In the genomic region with DNA sequence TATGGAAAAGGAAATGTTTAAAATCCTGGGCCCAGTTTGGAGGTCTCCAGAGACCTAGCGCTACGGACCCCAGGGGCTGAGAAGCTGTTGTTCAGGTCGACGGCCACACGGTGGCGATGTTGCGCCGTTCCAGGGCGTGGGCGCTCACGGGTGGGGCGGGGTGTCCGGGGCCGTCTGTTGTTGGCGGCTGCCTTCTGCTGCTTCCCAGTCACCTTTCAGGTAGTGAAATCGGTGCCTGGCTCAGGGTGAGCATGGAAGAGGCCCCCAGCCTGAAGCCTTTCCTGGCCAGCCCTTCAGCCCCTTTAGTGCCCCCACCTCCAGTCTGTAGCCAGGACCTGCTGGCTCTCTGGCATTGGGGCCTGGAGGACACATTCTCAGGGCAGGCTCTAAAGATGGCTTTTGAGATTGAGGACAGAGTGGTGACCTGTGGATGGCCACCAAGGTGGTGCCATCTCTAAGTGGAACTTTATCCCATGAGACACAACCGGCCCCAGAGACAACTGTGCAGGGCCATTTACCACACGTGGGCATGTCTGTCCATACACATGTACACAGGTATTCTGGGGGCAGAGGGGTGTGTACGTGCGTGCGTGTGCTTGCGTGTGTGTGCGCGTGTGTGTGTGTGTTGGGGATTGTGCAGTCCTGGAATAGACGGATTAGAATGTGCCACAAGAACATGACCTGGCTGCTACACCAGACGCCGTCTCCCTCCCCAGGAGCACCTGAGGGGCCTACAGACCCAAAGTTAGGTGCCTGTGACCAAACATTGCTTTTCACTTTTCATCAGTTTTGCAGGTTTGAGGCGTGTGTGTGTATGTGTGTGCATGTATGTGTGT, we compare ENCODE assay signal across 8 cellular contexts. TPM values are rescaled to one million over a fixed set of nuclear protein-coding genes. Genes with fewer than 3 reads are reported as not detected.
DNase-seq lines count a peak whose midpoint lies in the region; ATAC-seq, FAIRE-seq and TF ChIP-seq lines count a peak whose summit lies in the region.

No MANE protein-coding gene starts in this region.

- no peaks in the 10 kb centered on the region for H3K9me3 Mint-ChIP-seq in naive thymus-derived CD8-positive, alpha-beta T cell
- H3K9me3 Mint-ChIP-seq in stimulated activated memory B cell treated with anti-CD40 and anti-IgM and Interleukin-4, amounts not matched to agents 10 μg/mL and 1 μg/mL and 100 μg/mL, for 72 hours, result no peaks in the 10 kb centered on the region

- peaks cover 0 to 17% (median 9%) of the 10 kb centered on the region in 5 donors for H3K27me3 Mint-ChIP-seq in naive thymus-derived CD8-positive, alpha-beta T cell
- no peaks in the 10 kb centered on the region for H3K27me3 Mint-ChIP-seq in stimulated activated memory B cell treated with anti-CD40 and anti-IgM and Interleukin-4, amounts not matched to agents 10 μg/mL and 1 μg/mL and 100 μg/mL, for 72 hours

- ATAC-seq in HG03064 (IDR thresholded peaks at IDR 0.05; ENCODE audit: low read depth, unreplicated experiment), result peak; percentile 81
- peak; percentile 88 to 96 for ATAC-seq in naive thymus-derived CD8-positive, alpha-beta T cell
- ATAC-seq in stimulated activated memory B cell treated with anti-CD40 and anti-IgM and Interleukin-4, amounts not matched to agents 10 μg/mL and 1 μg/mL and 100 μg/mL, for 72 hours, result peak; percentile 77

- TF ChIP-seq POLR2A in erythroblast (IDR thresholded peaks at IDR 0.05; ENCODE audit: low read length), result no peak

- no peak overlapping the region for H3K4me3 Mint-ChIP-seq in naive thymus-derived CD8-positive, alpha-beta T cell
- no peak overlapping the region for H3K4me3 Mint-ChIP-seq in stimulated activated memory B cell treated with anti-CD40 and anti-IgM and Interleukin-4, amounts not matched to agents 10 μg/mL and 1 μg/mL and 100 μg/mL, for 72 hours

- no peak overlapping the region for H3K27ac Mint-ChIP-seq in naive thymus-derived CD8-positive, alpha-beta T cell
- no peak overlapping the region for H3K27ac Mint-ChIP-seq in stimulated activated memory B cell treated with anti-CD40 and anti-IgM and Interleukin-4, amounts not matched to agents 10 μg/mL and 1 μg/mL and 100 μg/mL, for 72 hours

- in situ Hi-C loops in ACHN (cut with HindIII; ENCODE audit: low pct_ligation_motif_present, low pct_unique_long_range_greater_than_20kb, low sequenced_read_pairs), result no loop called here

- H3K36me3 Mint-ChIP-seq in naive thymus-derived CD8-positive, alpha-beta T cell, result no peaks in the 10 kb centered on the region
- peaks cover 16% of the 10 kb centered on the region for H3K36me3 Mint-ChIP-seq in stimulated activated memory B cell treated with anti-CD40 and anti-IgM and Interleukin-4, amounts not matched to agents 10 μg/mL and 1 μg/mL and 100 μg/mL, for 72 hours

- peak; percentile 71 for FAIRE-seq in GM18507 (lab: Jason Lieb, UNC)

- DNase-seq in ACHN (peak; percentile 35), GM18507 (ENCODE audit: extremely low spot score, insufficient read length, low read depth) (peak; percentile 69), NCI-H82 (lab: John Stamatoyannopoulos, UW) (peak; percentile 73), erythroblast (lab: John Stamatoyannopoulos, UW) (peak; percentile 53 to 75)
- peak; percentile 77 for DNase-seq in activated CD8-positive, alpha-beta memory T cell treated with anti-CD3 and anti-CD28 coated beads, Interleukin-2, amount 50 U/mL, for 4 hours
- peak; percentile 42 to 79 (median 72) for DNase-seq in naive thymus-derived CD8-positive, alpha-beta T cell

- POLR2A ChIA-PET in naive thymus-derived CD8-positive, alpha-beta T cell (lab: Charles Lee), result interaction anchor here (0.7 kb wide), 1 partner anchor 102 kb away, joined by 3 read pairs; no protein-coding TSS in a partner anchor

- H3K4me1 Mint-ChIP-seq in naive thymus-derived CD8-positive, alpha-beta T cell, result no peaks in the 10 kb centered on the region
- peaks cover 6% of the 10 kb centered on the region for H3K4me1 Mint-ChIP-seq in stimulated activated memory B cell treated with anti-CD40 and anti-IgM and Interleukin-4, amounts not matched to agents 10 μg/mL and 1 μg/mL and 100 μg/mL, for 72 hours

RNA-seq across cellular contexts. Expression of gene ST14, which starts 53.8 kb away (rescaled TPM):
- under 1 TPM; 0.74 to 0.94 TPM for total RNA-seq in naive thymus-derived CD8-positive, alpha-beta T cell
- not detected for polyA plus RNA-seq in naive thymus-derived CD8-positive, alpha-beta T cell

Comparison
In these comparisons a context has a peak if more than half of its experiments do, and no peak if none do; other contexts are left out.
1. Peak in every context shown above with its lines: DNase-seq and ATAC-seq.